ENCODE assay signal across 1 cellular context in the genomic region with DNA sequence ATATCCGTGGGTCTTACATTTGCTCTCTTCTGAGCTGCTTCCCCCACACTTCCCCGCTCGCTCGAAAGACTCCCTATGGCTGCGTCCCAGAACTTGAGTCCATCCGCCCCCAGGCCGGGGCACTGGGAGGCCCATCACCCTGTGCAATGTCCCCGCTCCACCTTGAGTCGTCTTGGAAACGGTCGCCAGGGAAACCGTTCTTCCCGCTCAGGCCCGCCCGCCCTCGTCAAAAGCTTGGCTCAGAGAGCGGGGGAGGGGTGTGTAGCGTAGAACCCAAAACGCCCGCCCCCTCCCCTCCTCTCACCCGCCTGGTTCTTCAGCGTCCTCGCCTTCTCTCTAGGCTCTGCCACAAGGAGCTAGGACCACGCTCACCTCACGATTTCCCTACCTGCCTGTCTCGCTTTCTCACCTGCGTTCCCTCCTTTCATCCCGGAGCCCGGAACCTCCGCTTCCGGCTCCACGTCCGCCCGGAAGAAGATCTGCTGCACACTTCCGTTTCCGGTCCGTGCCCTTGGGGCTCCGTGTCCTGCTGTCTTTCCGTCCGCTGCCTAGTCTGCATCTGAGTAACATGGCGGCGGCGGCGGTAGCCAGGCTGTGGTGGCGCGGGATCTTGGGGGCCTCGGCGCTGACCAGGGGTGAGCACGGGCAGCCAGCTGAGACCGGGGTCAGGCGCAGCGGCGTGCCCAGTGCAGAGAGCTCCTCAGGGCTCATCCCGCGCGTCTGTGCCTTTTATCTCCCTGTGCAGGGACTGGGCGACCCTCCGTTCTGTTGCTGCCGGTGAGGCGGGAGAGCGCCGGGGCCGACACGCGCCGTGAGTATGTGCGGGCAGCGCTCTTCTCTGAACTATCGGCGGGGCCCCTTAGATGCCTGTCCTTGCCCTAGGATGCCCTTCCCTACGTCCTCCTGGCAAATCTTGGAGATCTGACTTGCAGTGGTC.
TF ChIP-seq lines count a peak whose summit lies in the region.

A gene (minus strand): TSS at position 447 of the 937 bp plus-strand sequence. CDS start 19 bp downstream, at position 428.
A gene (plus strand): TSS at position 551 of the 937 bp plus-strand sequence. CDS start 18 bp downstream, at position 569.

TF ChIP-seq in HepG2, 621 proteins besides CTCF, POLR2A, EP300 and RAD21 (continued from another document and continues in another):
- TF ChIP-seq CREM (IDR thresholded peaks at IDR 0.05) (peak; percentile 81), CREM (CRISPR knock-in tag; IDR thresholded peaks at IDR 0.05) (no peak; the same call in 1 of the 2 replicates), ZNF451 (CRISPR knock-in tag; IDR thresholded peaks at IDR 0.05) (peak; percentile 93; the same call in 1 of the 2 replicates), YEATS2 (CRISPR knock-in tag; IDR thresholded peaks at IDR 0.05; ENCODE audit: borderline replicate concordance) (peak; percentile 99), MXI1 (IDR thresholded peaks at IDR 0.05; ENCODE audit: borderline replicate concordance, low read depth, low read length) (peak; percentile 83; the same call in 2 of the 3 replicates), SAFB2 (CRISPR knock-in tag; IDR thresholded peaks at IDR 0.05; ENCODE audit: borderline replicate concordance, low read depth) (peak; percentile 76; the same call in 1 of the 2 replicates), KLF6 (CRISPR knock-in tag; IDR thresholded peaks at IDR 0.05) (peak; percentile 78), ZKSCAN1 (IDR thresholded peaks at IDR 0.05; ENCODE audit: low read length) (no peak), MTA1 (CRISPR knock-in tag; IDR thresholded peaks at IDR 0.05; ENCODE audit: borderline replicate concordance) (peak; percentile 88; the same call in 1 of the 2 replicates), ZNF383 (CRISPR knock-in tag; IDR thresholded peaks at IDR 0.05; ENCODE audit: borderline replicate concordance) (no peak; the same call in 1 of the 2 replicates), MED1 (CRISPR knock-in tag; IDR thresholded peaks at IDR 0.05) (peak; percentile 76), ZNF598 (CRISPR knock-in tag; IDR thresholded peaks at IDR 0.05; ENCODE audit: borderline replicate concordance) (peak; percentile 80; the same call in 1 of the 2 replicates), SMYD3 (CRISPR knock-in tag; IDR thresholded peaks at IDR 0.05) (peak; percentile 95; the same call in 1 of the 2 replicates), PHF21A (CRISPR knock-in tag; IDR thresholded peaks at IDR 0.05) (peak; percentile 77), ZNF616 (CRISPR knock-in tag; IDR thresholded peaks at IDR 0.05; ENCODE audit: low read depth) (peak; percentile 88; the same call in 1 of the 2 replicates), SRSF9 (IDR thresholded peaks at IDR 0.05; ENCODE audit: borderline replicate concordance, insufficient read depth, low read depth, low read length, poor library complexity, severe bottlenecking) (no peak), MATR3 (CRISPR knock-in tag; IDR thresholded peaks at IDR 0.05) (no peak)
- TF ChIP-seq, protein P1, sequence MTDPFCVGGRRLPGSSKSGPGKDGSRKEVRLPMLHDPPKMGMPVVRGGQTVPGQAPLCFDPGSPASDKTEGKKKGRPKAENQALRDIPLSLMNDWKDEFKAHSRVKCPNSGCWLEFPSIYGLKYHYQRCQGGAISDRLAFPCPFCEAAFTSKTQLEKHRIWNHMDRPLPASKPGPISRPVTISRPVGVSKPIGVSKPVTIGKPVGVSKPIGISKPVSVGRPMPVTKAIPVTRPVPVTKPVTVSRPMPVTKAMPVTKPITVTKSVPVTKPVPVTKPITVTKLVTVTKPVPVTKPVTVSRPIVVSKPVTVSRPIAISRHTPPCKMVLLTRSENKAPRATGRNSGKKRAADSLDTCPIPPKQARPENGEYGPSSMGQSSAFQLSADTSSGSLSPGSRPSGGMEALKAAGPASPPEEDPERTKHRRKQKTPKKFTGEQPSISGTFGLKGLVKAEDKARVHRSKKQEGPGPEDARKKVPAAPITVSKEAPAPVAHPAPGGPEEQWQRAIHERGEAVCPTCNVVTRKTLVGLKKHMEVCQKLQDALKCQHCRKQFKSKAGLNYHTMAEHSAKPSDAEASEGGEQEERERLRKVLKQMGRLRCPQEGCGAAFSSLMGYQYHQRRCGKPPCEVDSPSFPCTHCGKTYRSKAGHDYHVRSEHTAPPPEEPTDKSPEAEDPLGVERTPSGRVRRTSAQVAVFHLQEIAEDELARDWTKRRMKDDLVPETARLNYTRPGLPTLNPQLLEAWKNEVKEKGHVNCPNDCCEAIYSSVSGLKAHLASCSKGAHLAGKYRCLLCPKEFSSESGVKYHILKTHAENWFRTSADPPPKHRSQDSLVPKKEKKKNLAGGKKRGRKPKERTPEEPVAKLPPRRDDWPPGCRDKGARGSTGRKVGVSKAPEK (CRISPR knock-in tag; IDR thresholded peaks at IDR 0.05; ENCODE audit: borderline replicate concordance): no peak
- TF ChIP-seq, protein P2, sequence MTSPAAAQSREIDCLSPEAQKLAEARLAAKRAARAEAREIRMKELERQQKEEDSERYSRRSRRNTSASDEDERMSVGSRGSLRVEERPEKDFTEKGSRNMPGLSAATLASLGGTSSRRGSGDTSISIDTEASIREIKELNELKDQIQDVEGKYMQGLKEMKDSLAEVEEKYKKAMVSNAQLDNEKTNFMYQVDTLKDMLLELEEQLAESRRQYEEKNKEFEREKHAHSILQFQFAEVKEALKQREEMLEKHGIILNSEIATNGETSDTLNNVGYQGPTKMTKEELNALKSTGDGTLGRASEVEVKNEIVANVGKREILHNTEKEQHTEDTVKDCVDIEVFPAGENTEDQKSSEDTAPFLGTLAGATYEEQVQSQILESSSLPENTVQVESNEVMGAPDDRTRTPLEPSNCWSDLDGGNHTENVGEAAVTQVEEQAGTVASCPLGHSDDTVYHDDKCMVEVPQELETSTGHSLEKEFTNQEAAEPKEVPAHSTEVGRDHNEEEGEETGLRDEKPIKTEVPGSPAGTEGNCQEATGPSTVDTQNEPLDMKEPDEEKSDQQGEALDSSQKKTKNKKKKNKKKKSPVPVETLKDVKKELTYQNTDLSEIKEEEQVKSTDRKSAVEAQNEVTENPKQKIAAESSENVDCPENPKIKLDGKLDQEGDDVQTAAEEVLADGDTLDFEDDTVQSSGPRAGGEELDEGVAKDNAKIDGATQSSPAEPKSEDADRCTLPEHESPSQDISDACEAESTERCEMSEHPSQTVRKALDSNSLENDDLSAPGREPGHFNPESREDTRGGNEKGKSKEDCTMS (CRISPR knock-in tag; conservative IDR thresholded peaks at IDR 0.05): no peak
- TF ChIP-seq, protein P3, sequence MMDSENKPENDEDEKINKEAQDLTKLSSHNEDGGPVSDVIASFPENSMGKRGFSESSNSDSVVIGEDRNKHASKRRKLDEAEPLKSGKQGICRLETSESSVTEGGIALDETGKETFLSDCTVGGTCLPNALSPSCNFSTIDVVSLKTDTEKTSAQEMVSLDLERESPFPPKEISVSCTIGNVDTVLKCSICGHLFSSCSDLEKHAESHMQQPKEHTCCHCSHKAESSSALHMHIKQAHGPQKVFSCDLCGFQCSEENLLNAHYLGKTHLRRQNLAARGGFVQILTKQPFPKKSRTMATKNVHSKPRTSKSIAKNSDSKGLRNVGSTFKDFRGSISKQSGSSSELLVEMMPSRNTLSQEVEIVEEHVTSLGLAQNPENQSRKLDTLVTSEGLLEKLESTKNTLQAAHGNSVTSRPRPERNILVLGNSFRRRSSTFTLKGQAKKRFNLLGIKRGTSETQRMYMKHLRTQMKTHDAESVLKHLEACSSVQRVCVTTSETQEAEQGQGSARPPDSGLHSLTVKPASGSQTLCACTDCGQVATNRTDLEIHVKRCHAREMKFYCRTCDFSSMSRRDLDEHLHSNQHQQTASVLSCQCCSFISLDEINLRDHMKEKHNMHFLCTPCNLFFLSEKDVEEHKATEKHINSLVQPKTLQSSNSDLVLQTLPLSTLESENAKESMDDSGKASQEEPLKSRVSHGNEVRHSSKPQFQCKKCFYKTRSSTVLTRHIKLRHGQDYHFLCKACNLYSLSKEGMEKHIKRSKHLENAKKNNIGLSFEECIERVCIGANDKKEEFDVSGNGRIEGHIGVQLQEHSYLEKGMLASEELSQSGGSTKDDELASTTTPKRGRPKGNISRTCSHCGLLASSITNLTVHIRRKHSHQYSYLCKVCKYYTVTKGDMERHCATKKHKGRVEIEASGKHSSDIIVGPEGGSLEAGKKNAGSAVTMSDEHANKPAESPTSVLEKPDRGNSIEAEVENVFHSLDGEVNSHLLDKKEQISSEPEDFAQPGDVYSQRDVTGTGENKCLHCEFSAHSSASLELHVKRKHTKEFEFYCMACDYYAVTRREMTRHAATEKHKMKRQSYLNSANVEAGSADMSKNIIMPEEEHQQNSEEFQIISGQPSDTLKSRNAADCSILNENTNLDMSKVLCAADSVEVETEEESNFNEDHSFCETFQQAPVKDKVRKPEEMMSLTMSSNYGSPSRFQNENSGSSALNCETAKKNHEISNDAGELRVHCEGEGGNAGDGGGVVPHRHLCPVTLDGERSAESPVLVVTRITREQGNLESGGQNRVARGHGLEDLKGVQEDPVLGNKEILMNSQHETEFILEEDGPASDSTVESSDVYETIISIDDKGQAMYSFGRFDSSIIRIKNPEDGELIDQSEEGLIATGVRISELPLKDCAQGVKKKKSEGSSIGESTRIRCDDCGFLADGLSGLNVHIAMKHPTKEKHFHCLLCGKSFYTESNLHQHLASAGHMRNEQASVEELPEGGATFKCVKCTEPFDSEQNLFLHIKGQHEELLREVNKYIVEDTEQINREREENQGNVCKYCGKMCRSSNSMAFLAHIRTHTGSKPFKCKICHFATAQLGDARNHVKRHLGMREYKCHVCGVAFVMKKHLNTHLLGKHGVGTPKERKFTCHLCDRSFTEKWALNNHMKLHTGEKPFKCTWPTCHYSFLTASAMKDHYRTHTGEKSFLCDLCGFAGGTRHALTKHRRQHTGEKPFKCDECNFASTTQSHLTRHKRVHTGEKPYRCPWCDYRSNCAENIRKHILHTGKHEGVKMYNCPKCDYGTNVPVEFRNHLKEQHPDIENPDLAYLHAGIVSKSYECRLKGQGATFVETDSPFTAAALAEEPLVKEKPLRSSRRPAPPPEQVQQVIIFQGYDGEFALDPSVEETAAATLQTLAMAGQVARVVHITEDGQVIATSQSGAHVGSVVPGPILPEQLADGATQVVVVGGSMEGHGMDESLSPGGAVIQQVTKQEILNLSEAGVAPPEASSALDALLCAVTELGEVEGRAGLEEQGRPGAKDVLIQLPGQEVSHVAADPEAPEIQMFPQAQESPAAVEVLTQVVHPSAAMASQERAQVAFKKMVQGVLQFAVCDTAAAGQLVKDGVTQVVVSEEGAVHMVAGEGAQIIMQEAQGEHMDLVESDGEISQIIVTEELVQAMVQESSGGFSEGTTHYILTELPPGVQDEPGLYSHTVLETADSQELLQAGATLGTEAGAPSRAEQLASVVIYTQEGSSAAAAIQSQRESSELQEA (CRISPR knock-in tag; IDR thresholded peaks at IDR 0.05; ENCODE audit: not compliant biosample characterization): peak; percentile 70
- TF ChIP-seq, protein P4, sequence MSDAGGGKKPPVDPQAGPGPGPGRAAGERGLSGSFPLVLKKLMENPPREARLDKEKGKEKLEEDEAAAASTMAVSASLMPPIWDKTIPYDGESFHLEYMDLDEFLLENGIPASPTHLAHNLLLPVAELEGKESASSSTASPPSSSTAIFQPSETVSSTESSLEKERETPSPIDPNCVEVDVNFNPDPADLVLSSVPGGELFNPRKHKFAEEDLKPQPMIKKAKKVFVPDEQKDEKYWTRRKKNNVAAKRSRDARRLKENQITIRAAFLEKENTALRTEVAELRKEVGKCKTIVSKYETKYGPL (CRISPR knock-in tag; IDR thresholded peaks at IDR 0.05): no peak; the same call in 1 of the 2 replicates
- TF ChIP-seq, protein P5, sequence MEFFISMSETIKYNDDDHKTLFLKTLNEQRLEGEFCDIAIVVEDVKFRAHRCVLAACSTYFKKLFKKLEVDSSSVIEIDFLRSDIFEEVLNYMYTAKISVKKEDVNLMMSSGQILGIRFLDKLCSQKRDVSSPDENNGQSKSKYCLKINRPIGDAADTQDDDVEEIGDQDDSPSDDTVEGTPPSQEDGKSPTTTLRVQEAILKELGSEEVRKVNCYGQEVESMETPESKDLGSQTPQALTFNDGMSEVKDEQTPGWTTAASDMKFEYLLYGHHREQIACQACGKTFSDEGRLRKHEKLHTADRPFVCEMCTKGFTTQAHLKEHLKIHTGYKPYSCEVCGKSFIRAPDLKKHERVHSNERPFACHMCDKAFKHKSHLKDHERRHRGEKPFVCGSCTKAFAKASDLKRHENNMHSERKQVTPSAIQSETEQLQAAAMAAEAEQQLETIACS (CRISPR knock-in tag; IDR thresholded peaks at IDR 0.05): no peak
- TF ChIP-seq, protein P6, sequence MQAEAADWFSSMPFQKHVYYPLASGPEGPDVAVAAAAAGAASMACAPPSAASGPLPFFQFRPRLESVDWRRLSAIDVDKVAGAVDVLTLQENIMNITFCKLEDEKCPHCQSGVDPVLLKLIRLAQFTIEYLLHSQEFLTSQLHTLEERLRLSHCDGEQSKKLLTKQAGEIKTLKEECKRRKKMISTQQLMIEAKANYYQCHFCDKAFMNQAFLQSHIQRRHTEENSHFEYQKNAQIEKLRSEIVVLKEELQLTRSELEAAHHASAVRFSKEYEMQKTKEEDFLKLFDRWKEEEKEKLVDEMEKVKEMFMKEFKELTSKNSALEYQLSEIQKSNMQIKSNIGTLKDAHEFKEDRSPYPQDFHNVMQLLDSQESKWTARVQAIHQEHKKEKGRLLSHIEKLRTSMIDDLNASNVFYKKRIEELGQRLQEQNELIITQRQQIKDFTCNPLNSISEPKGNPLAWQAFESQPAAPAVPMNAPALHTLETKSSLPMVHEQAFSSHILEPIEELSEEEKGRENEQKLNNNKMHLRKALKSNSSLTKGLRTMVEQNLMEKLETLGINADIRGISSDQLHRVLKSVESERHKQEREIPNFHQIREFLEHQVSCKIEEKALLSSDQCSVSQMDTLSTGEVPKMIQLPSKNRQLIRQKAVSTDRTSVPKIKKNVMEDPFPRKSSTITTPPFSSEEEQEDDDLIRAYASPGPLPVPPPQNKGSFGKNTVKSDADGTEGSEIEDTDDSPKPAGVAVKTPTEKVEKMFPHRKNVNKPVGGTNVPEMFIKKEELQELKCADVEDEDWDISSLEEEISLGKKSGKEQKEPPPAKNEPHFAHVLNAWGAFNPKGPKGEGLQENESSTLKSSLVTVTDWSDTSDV (CRISPR knock-in tag; IDR thresholded peaks at IDR 0.05): peak; percentile 61; the same call in 1 of the 2 replicates
- TF ChIP-seq, protein P7, sequence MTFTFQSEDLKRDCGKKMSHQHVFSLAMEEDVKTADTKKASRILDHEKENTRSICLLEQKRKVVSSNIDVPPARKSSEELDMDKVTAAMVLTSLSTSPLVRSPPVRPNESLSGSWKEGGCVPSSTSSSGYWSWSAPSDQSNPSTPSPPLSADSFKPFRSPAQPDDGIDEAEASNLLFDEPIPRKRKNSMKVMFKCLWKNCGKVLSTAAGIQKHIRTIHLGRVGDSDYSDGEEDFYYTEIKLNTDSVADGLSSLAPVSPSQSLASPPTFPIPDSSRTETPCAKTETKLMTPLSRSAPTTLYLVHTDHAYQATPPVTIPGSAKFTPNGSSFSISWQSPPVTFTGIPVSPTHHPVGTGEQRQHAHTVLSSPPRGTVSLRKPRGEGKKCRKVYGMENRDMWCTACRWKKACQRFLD (CRISPR knock-in tag; IDR thresholded peaks at IDR 0.05; ENCODE audit: borderline replicate concordance): no peak
- TF ChIP-seq, protein P8, sequence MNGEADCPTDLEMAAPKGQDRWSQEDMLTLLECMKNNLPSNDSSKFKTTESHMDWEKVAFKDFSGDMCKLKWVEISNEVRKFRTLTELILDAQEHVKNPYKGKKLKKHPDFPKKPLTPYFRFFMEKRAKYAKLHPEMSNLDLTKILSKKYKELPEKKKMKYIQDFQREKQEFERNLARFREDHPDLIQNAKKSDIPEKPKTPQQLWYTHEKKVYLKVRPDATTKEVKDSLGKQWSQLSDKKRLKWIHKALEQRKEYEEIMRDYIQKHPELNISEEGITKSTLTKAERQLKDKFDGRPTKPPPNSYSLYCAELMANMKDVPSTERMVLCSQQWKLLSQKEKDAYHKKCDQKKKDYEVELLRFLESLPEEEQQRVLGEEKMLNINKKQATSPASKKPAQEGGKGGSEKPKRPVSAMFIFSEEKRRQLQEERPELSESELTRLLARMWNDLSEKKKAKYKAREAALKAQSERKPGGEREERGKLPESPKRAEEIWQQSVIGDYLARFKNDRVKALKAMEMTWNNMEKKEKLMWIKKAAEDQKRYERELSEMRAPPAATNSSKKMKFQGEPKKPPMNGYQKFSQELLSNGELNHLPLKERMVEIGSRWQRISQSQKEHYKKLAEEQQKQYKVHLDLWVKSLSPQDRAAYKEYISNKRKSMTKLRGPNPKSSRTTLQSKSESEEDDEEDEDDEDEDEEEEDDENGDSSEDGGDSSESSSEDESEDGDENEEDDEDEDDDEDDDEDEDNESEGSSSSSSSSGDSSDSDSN (CRISPR knock-in tag; IDR thresholded peaks at IDR 0.05): peak; percentile 92
